1 cellular context compared by ENCODE assay signal in the genomic region with DNA sequence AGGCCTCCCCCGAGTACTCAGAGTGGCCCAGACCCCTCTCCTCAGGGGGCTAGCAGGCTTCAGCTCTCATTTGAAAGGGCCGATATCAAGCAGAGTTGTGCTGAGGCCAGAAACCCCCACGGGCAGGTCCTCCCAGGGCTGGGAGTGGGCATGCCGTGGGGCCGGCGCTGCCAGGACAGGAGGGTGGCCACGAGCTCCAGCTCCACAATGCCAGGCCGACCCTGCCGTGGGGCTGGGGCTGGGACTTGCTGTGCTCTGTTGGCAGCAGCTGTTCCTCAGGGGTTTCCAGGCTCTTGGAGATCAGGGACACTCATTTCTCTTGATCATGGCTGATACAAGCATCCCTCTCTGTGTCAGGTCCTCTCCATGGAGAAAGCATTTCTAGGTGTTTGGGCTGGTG.
TF ChIP-seq lines count a peak whose summit lies in the region.

No MANE protein-coding gene starts in this region.

TF ChIP-seq in HEK293, 187 proteins besides CTCF, POLR2A, EP300 and RAD21 (continued from another document):
- TF ChIP-seq, protein P1, sequence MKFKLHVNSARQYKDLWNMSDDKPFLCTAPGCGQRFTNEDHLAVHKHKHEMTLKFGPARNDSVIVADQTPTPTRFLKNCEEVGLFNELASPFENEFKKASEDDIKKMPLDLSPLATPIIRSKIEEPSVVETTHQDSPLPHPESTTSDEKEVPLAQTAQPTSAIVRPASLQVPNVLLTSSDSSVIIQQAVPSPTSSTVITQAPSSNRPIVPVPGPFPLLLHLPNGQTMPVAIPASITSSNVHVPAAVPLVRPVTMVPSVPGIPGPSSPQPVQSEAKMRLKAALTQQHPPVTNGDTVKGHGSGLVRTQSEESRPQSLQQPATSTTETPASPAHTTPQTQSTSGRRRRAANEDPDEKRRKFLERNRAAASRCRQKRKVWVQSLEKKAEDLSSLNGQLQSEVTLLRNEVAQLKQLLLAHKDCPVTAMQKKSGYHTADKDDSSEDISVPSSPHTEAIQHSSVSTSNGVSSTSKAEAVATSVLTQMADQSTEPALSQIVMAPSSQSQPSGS (tag by site-specific recombination; IDR thresholded peaks at IDR 0.05; ENCODE audit: low read depth) = no peak
- TF ChIP-seq SCRT1 (tag by site-specific recombination; IDR thresholded peaks at IDR 0.05; ENCODE audit: borderline replicate concordance) (no peak), ZNF335 (tag by site-specific recombination; conservative IDR thresholded peaks at IDR 0.05) (no peak), ZNF529 (tag by site-specific recombination; IDR thresholded peaks at IDR 0.05; ENCODE audit: insufficient replicate concordance) (no peak), SP7 (tag by site-specific recombination; IDR thresholded peaks at IDR 0.05) (no peak), ZBTB21 (tag by site-specific recombination; IDR thresholded peaks at IDR 0.05) (no peak)
